32 cellular contexts compared by ENCODE assay signal in the genomic region with DNA sequence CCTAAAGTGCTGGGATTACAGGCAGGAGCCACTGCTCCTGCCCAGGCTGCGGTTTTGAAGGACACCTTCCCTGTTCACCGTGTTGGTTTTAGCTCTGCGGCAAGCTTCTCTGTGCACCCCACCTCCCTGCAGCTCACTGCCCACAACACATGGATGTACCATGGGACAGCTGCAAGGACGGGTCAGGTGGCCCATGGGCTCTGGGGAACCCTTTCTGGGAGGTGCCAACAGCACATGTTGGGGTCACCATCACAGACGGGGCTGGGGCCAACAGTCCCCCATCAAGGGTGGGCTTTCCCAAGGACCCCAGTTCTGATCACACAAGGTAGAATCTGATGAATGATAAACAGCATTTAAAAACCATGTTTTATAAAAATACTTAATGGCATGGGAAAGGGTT. TPM values are rescaled to one million over a fixed set of nuclear protein-coding genes. Genes with fewer than 3 reads are reported as not detected.
"Had no signal": no experiment of that assay in that cellular context is flagged by ENCODE, and none has a peak within 500 bp of the region (broad histone marks: within the 10 kb centered on the region; RNA-seq: fewer than 3 reads in every experiment).

No MANE protein-coding gene starts in this region.

- H3K27ac Mint-ChIP-seq: activated CD4-positive, alpha-beta memory T cell treated with anti-CD3 and anti-CD28 coated beads for 36 hours; activated CD4-positive, alpha-beta T cell treated with anti-CD3 and anti-CD28 coated beads for 36 hours; activated CD4-positive, alpha-beta T cell treated with anti-CD3 and anti-CD28 coated beads, Interleukin-2, amount 10 ng/mL, durations not matched to agents 24 days and 14 days; activated CD8-positive, alpha-beta memory T cell treated with anti-CD3 and anti-CD28 coated beads, Interleukin-2, amount 10 ng/mL, durations not matched to agents 7 days and 5 days; activated CD8-positive, alpha-beta T cell treated with anti-CD3 and anti-CD28 coated beads, Interleukin-2, amount 10 ng/mL, durations not matched to agents 7 days and 5 days; activated naive CD4-positive, alpha-beta T cell treated with anti-CD3 and anti-CD28 coated beads for 36 hours; activated naive CD4-positive, alpha-beta T cell treated with anti-CD3 and anti-CD28 coated beads, Interleukin-2, amount 50 U/mL, for 24 hours; activated naive CD8-positive, alpha-beta T cell treated with anti-CD3 and anti-CD28 coated beads, Interleukin-2, amount 10 ng/mL, durations not matched to agents 7 days and 5 days; activated T-helper 1 cell treated with anti-CD3 and anti-CD28 coated beads, Interleukin-12 subunit alpha, Interleukin-12 subunit beta, Interleukin-2, Interleukin-4 antibody, amounts not matched to agents 30 ng/mL and 10 ng/mL and 1 ng/mL, durations not matched to agents 14 hours and 24 hours and 36 hours; activated T-helper 2 cell treated with anti-CD3 and anti-CD28 coated beads, Interferon-gamma antibody, Interleukin-2, Interleukin-4, amounts not matched to agents 10 μg/mL and 5 μg/mL and 100 μg/mL, durations not matched to agents 14 hours and 24 hours and 36 hours; brain had no signal

- DNase-seq: activated CD4-positive, alpha-beta memory T cell treated with anti-CD3 and anti-CD28 coated beads for 36 hours; activated CD4-positive, alpha-beta T cell treated with anti-CD3 and anti-CD28 coated beads for 36 hours; activated CD4-positive, alpha-beta T cell treated with anti-CD3 and anti-CD28 coated beads, Interleukin-2, amount 10 ng/mL, durations not matched to agents 24 days and 14 days; activated CD4-positive, CD25-positive, alpha-beta regulatory T cell; activated CD4-positive, CD25-positive, alpha-beta regulatory T cell treated with anti-CD3 and anti-CD28 coated beads, Interleukin-2, amount 50 U/mL, for 72 hours; activated CD8-positive, alpha-beta memory T cell treated with anti-CD3 and anti-CD28 coated beads, Interleukin-2, amount 10 ng/mL, durations not matched to agents 7 days and 5 days; activated CD8-positive, alpha-beta memory T cell treated with anti-CD3 and anti-CD28 coated beads, Interleukin-2, amount 50 U/mL, for 4 hours; activated CD8-positive, alpha-beta T cell treated with anti-CD3 and anti-CD28 coated beads, Interleukin-2, amount 10 ng/mL, durations not matched to agents 7 days and 5 days; activated effector memory CD4-positive, alpha-beta T cell treated with anti-CD3 and anti-CD28 coated beads, Interleukin-2, amount 50 U/mL, for 16 hours; activated naive CD4-positive, alpha-beta T cell treated with anti-CD3 and anti-CD28 coated beads for 36 hours; activated naive CD8-positive, alpha-beta T cell treated with anti-CD3 and anti-CD28 coated beads, Interleukin-2, amount 10 ng/mL, durations not matched to agents 7 days and 5 days; activated T-cell treated with anti-CD3 and anti-CD28 coated beads, Interleukin-2, amount 50 U/mL, for 1 hour; activated T-cell treated with anti-CD3 and anti-CD28 coated beads, Interleukin-2, amount 50 U/mL, for 48 hours; central memory CD4-positive, alpha-beta T cell; cerebellar nuclear complex; colonic mucosa; effector CD8-positive, alpha-beta T cell; esophagus squamous epithelium; foreskin melanocyte; T-helper 2 cell had no signal

- H3K27me3 Mint-ChIP-seq: activated CD4-positive, alpha-beta memory T cell treated with anti-CD3 and anti-CD28 coated beads for 36 hours; activated CD4-positive, alpha-beta T cell treated with anti-CD3 and anti-CD28 coated beads for 36 hours; activated CD4-positive, alpha-beta T cell treated with anti-CD3 and anti-CD28 coated beads, Interleukin-2, amount 10 ng/mL, durations not matched to agents 24 days and 14 days; activated CD8-positive, alpha-beta memory T cell treated with anti-CD3 and anti-CD28 coated beads, Interleukin-2, amount 10 ng/mL, durations not matched to agents 7 days and 5 days; activated naive CD4-positive, alpha-beta T cell treated with anti-CD3 and anti-CD28 coated beads, Interleukin-2, amount 50 U/mL, for 24 hours; activated naive CD8-positive, alpha-beta T cell treated with anti-CD3 and anti-CD28 coated beads, Interleukin-2, amount 10 ng/mL, durations not matched to agents 7 days and 5 days; brain had no signal

- H3K9me3 ChIP-seq: ascending aorta, breast epithelium, colonic mucosa, esophagus squamous epithelium, gastroesophageal sphincter had no signal

- H3K27me3 ChIP-seq: ascending aorta, breast epithelium, cardiac muscle cell, colonic mucosa, esophagus squamous epithelium, gastroesophageal sphincter had no signal

- H3K4me3 ChIP-seq: ascending aorta, breast epithelium, cardiac muscle cell, colonic mucosa, esophagus squamous epithelium, gastroesophageal sphincter had no signal

- H3K4me3 Mint-ChIP-seq: activated CD4-positive, alpha-beta memory T cell treated with anti-CD3 and anti-CD28 coated beads for 36 hours; activated CD4-positive, alpha-beta T cell treated with anti-CD3 and anti-CD28 coated beads for 36 hours; activated CD4-positive, alpha-beta T cell treated with anti-CD3 and anti-CD28 coated beads, Interleukin-2, amount 10 ng/mL, durations not matched to agents 24 days and 14 days; activated CD8-positive, alpha-beta memory T cell treated with anti-CD3 and anti-CD28 coated beads, Interleukin-2, amount 10 ng/mL, durations not matched to agents 7 days and 5 days; activated CD8-positive, alpha-beta T cell treated with anti-CD3 and anti-CD28 coated beads, Interleukin-2, amount 10 ng/mL, durations not matched to agents 7 days and 5 days; activated naive CD4-positive, alpha-beta T cell treated with anti-CD3 and anti-CD28 coated beads, Interleukin-2, amount 50 U/mL, for 24 hours; activated naive CD8-positive, alpha-beta T cell treated with anti-CD3 and anti-CD28 coated beads, Interleukin-2, amount 10 ng/mL, durations not matched to agents 7 days and 5 days; activated T-helper 1 cell treated with anti-CD3 and anti-CD28 coated beads, Interleukin-12 subunit alpha, Interleukin-12 subunit beta, Interleukin-2, Interleukin-4 antibody, amounts not matched to agents 30 ng/mL and 10 ng/mL and 1 ng/mL, durations not matched to agents 14 hours and 24 hours and 36 hours; brain had no signal

- ATAC-seq: activated CD4-positive, alpha-beta T cell treated with anti-CD3 and anti-CD28 coated beads for 36 hours; activated CD8-positive, alpha-beta memory T cell treated with anti-CD3 and anti-CD28 coated beads, Interleukin-2, amount 10 ng/mL, durations not matched to agents 7 days and 5 days; activated CD8-positive, alpha-beta T cell treated with anti-CD3 and anti-CD28 coated beads, Interleukin-2, amount 10 ng/mL, durations not matched to agents 7 days and 5 days; gastroesophageal sphincter had no signal

- H3K27ac ChIP-seq: cardiac muscle cell, epithelial cell of prostate, esophagus squamous epithelium, gastroesophageal sphincter had no signal

- H3K9me3 Mint-ChIP-seq: activated CD4-positive, alpha-beta memory T cell treated with anti-CD3 and anti-CD28 coated beads for 36 hours; activated CD4-positive, alpha-beta T cell treated with anti-CD3 and anti-CD28 coated beads, Interleukin-2, amount 10 ng/mL, durations not matched to agents 24 days and 14 days; activated naive CD4-positive, alpha-beta T cell treated with anti-CD3 and anti-CD28 coated beads for 36 hours; activated naive CD4-positive, alpha-beta T cell treated with anti-CD3 and anti-CD28 coated beads, Interleukin-2, amount 50 U/mL, for 24 hours; activated naive CD8-positive, alpha-beta T cell treated with anti-CD3 and anti-CD28 coated beads, Interleukin-2, amount 10 ng/mL, durations not matched to agents 7 days and 5 days; activated T-helper 1 cell treated with anti-CD3 and anti-CD28 coated beads, Interleukin-12 subunit alpha, Interleukin-12 subunit beta, Interleukin-2, Interleukin-4 antibody, amounts not matched to agents 30 ng/mL and 10 ng/mL and 1 ng/mL, durations not matched to agents 14 hours and 24 hours and 36 hours; activated T-helper 2 cell treated with anti-CD3 and anti-CD28 coated beads, Interferon-gamma antibody, Interleukin-2, Interleukin-4, amounts not matched to agents 10 μg/mL and 5 μg/mL and 100 μg/mL, durations not matched to agents 14 hours and 24 hours and 36 hours; brain had no signal

- H3K36me3 ChIP-seq: breast epithelium, cardiac muscle cell, colonic mucosa had no signal

- H3K36me3 Mint-ChIP-seq: activated CD8-positive, alpha-beta memory T cell treated with anti-CD3 and anti-CD28 coated beads, Interleukin-2, amount 10 ng/mL, durations not matched to agents 7 days and 5 days; brain had no signal

RNA-seq across cellular contexts. Expression of gene NOXA1, which starts 7.7 kb away (rescaled TPM):
- total RNA-seq: fibroblast of villous mesenchyme had no signal

RNA-seq across cellular contexts. Expression of gene ENTPD8, which starts 25.7 kb away (rescaled TPM):
- total RNA-seq: activated CD4-positive, alpha-beta memory T cell treated with anti-CD3 and anti-CD28 coated beads for 36 hours; activated CD4-positive, alpha-beta T cell treated with anti-CD3 and anti-CD28 coated beads for 36 hours; activated CD4-positive, alpha-beta T cell treated with anti-CD3 and anti-CD28 coated beads, Interleukin-2, amount 10 ng/mL, durations not matched to agents 24 days and 14 days; activated CD8-positive, alpha-beta memory T cell treated with anti-CD3 and anti-CD28 coated beads for 36 hours; activated CD8-positive, alpha-beta memory T cell treated with anti-CD3 and anti-CD28 coated beads, Interleukin-2, amount 10 ng/mL, durations not matched to agents 7 days and 5 days; activated CD8-positive, alpha-beta T cell treated with anti-CD3 and anti-CD28 coated beads, Interleukin-2, amount 10 ng/mL, durations not matched to agents 7 days and 5 days; activated naive CD4-positive, alpha-beta T cell treated with anti-CD3 and anti-CD28 coated beads for 36 hours; activated naive CD8-positive, alpha-beta T cell treated with anti-CD3 and anti-CD28 coated beads, Interleukin-2, amount 10 ng/mL, durations not matched to agents 7 days and 5 days; activated T-helper 1 cell treated with anti-CD3 and anti-CD28 coated beads, Interleukin-12 subunit alpha, Interleukin-12 subunit beta, Interleukin-2, Interleukin-4 antibody, amounts not matched to agents 30 ng/mL and 10 ng/mL and 1 ng/mL, durations not matched to agents 14 hours and 24 hours and 36 hours; activated T-helper 2 cell treated with anti-CD3 and anti-CD28 coated beads, Interferon-gamma antibody, Interleukin-2, Interleukin-4, amounts not matched to agents 10 μg/mL and 5 μg/mL and 100 μg/mL, durations not matched to agents 14 hours and 24 hours and 36 hours; ascending aorta; esophagus squamous epithelium had no signal
- polyA plus RNA-seq: fibroblast of lung had no signal
